Comparison of ENCODE assay signal across 8 cellular contexts in genomic region chr12:93676408-93677194, GRCh38. TPM values are rescaled to one million over a fixed set of nuclear protein-coding genes. Genes with fewer than 3 reads are reported as not detected.
DNase-seq lines count a peak whose midpoint lies in the region; ATAC-seq and TF ChIP-seq lines count a peak whose summit lies in the region.

No MANE protein-coding gene starts in this region.

- H3K36me3 ChIP-seq in SU-DHL-6 (ENCODE audit: low read length) = no peaks in the 10 kb centered on the region
- H3K36me3 ChIP-seq in skeletal muscle tissue (ENCODE audit: control insufficient read depth in 3 of 3, insufficient read depth in 3 of 3, low read length in 3 of 3) = no peaks in the 10 kb centered on the region

- H3K9me2 ChIP-seq in SU-DHL-6 (replicated peaks; ENCODE audit: insufficient read depth, low read length) = no peaks in the 10 kb centered on the region

- H2AFZ ChIP-seq in SU-DHL-6 (ENCODE audit: low read depth, low read length, severe bottlenecking) = peak overlapping the region; percentile 85

- DNase-seq in activated CD4-positive, alpha-beta T cell treated with anti-CD3 and anti-CD28 coated beads for 36 hours = peak; percentile 9
- DNase-seq in activated CD4-positive, alpha-beta T cell treated with anti-CD3 and anti-CD28 coated beads for 4 hours = no peak
- DNase-seq in foreskin fibroblast (no peak), hippocampal formation (lab: John Stamatoyannopoulos, UW) (no peak)

- H3K27ac ChIP-seq in SU-DHL-6 (ENCODE audit: low read depth, low read length) (no peak overlapping the region), skeletal muscle tissue (ENCODE audit: low read depth, low read length) (peak overlapping the region; percentile 97)

- H3K27me3 ChIP-seq in SU-DHL-6 (ENCODE audit: low read length) = no peaks in the 10 kb centered on the region
- H3K27me3 ChIP-seq in skeletal muscle tissue (ENCODE audit: control insufficient read depth in 3 of 3, insufficient read depth in 3 of 3, low read length in 3 of 3) = no peaks in the 10 kb centered on the region

- peaks cover 8% of the 10 kb centered on the region for H3K27me3 Mint-ChIP-seq in activated CD4-positive, alpha-beta T cell treated with anti-CD3 and anti-CD28 coated beads for 36 hours

- peak overlapping the region; percentile 97 for H3K4me3 Mint-ChIP-seq in activated CD4-positive, alpha-beta T cell treated with anti-CD3 and anti-CD28 coated beads for 36 hours

- H3K79me2 ChIP-seq in SU-DHL-6 (ENCODE audit: insufficient read depth, low read length) = no peaks in the 10 kb centered on the region

- POLR2A ChIA-PET in activated CD4-positive, alpha-beta T cell treated with anti-CD3 and anti-CD28 coated beads for 36 hours (lab: Charles Lee) = interaction anchor here (0.6 to 0.9 kb wide), 2 partner anchors 424 to 570 kb away, joined by 3 read pairs; no protein-coding TSS in a partner anchor

- intact Hi-C loops in activated CD4-positive, alpha-beta T cell treated with anti-CD3 and anti-CD28 coated beads for 36 hours (cut with DNase I, micrococcal nuclease) = loop anchor here (1.0 to 5.0 kb wide), 15 partner anchors 64 to 1541 kb away; partner anchors contain the start of genes EEA1 (in 1 of the 2), FGD6 (in 1 of the 2), MRPL42 (in 1 of the 2) and NR2C1 (in 1 of the 2)

- H3K9me3 ChIP-seq in SU-DHL-6 (ENCODE audit: insufficient read depth, low read length) (no peaks in the 10 kb centered on the region), skeletal muscle tissue (ENCODE audit: control insufficient read depth in 3 of 3, low read length in 3 of 3) (no peaks in the 10 kb centered on the region)

- CTCF ChIA-PET in activated CD4-positive, alpha-beta T cell treated with anti-CD3 and anti-CD28 coated beads for 36 hours (lab: Charles Lee) = interaction anchor here (0.7 to 1.4 kb wide), 7 partner anchors 47 to 667 kb away, joined by 3 to 11 read pairs (median 3); no protein-coding TSS in a partner anchor

- H3K27ac Mint-ChIP-seq in activated CD4-positive, alpha-beta T cell treated with anti-CD3 and anti-CD28 coated beads for 36 hours = peak overlapping the region; percentile 100

- H3K9ac ChIP-seq in SU-DHL-6 (ENCODE audit: low read length) = 0 out of 2 replicates have a peak overlapping the region, but pooled peaks have one; percentile 42
- peak overlapping the region; percentile 90 to 98 (median 97) for H3K9ac ChIP-seq in skeletal muscle tissue (ENCODE audit: low read depth in 1 of 3, low read length in 3 of 3)

- peak overlapping the region; percentile 48 for H3K4me2 ChIP-seq in SU-DHL-6 (ENCODE audit: low read depth, low read length, poor library complexity, severe bottlenecking)

- peaks cover 3% of the 10 kb centered on the region for H3K9me3 Mint-ChIP-seq in activated CD4-positive, alpha-beta T cell treated with anti-CD3 and anti-CD28 coated beads for 36 hours (ENCODE audit: low read depth)

- H3K4me1 ChIP-seq in skeletal muscle tissue (ENCODE audit: control insufficient read depth in 3 of 3, insufficient read depth in 3 of 3, low read length in 3 of 3) = peaks cover 12 to 36% (median 23%) of the 10 kb centered on the region in 3 donors

- H3K4me3 ChIP-seq in SU-DHL-6 (ENCODE audit: insufficient read depth, low read length, poor library complexity, severe bottlenecking) (peak overlapping the region; percentile 38), foreskin fibroblast (ENCODE audit: low read depth in 1 of 2, low read length in 2 of 2) (peak overlapping the region; percentile 65 to 86), skeletal muscle tissue (ENCODE audit: low read length in 3 of 3) (peak overlapping the region; percentile 86 to 91 (median 89))

- no peak for TF ChIP-seq CTCF in SU-DHL-6 (IDR thresholded peaks at IDR 0.05; ENCODE audit: insufficient read depth, low read length, poor library complexity, severe bottlenecking)
- no peak for TF ChIP-seq CTCF in foreskin fibroblast (IDR thresholded peaks at IDR 0.05; ENCODE audit: low read depth, low read length)

- no peaks in the 10 kb centered on the region for H3F3A ChIP-seq in SU-DHL-6 (ENCODE audit: insufficient read depth)

- H3K4me1 Mint-ChIP-seq in activated CD4-positive, alpha-beta T cell treated with anti-CD3 and anti-CD28 coated beads for 36 hours = peaks cover 29% of the 10 kb centered on the region

- ATAC-seq in activated CD4-positive, alpha-beta T cell treated with anti-CD3 and anti-CD28 coated beads for 36 hours = no peak
- ATAC-seq in esophagus mucosa = no peak
- ATAC-seq in GM21390 (IDR thresholded peaks at IDR 0.05; ENCODE audit: unreplicated experiment) = no peak

- no peaks in the 10 kb centered on the region for H4K20me1 ChIP-seq in SU-DHL-6 (ENCODE audit: low read depth, low read length)

- peaks cover 16% of the 10 kb centered on the region for H3K36me3 Mint-ChIP-seq in activated CD4-positive, alpha-beta T cell treated with anti-CD3 and anti-CD28 coated beads for 36 hours (ENCODE audit: low read depth)

RNA-seq across cellular contexts. Expression of gene CRADD, which starts 0.6 kb away (rescaled TPM):
- total RNA-seq in activated CD4-positive, alpha-beta T cell treated with anti-CD3 and anti-CD28 coated beads for 36 hours = 1 to 10 TPM; 5.7 to 7.8 TPM
- 18.3 TPM for total RNA-seq in skeletal muscle tissue
- 22.5 TPM for total RNA-seq in esophagus mucosa

Comparison
In these comparisons a context has a peak if more than half of its experiments do, and no peak if none do; other contexts are left out.
1. H3K4me3 ChIP-seq: peak in every context shown above with its lines; median percentile 89 in skeletal muscle tissue; 76 in foreskin fibroblast; 38 in SU-DHL-6.